Comparison of ENCODE assay signal across 15 cellular contexts in the genomic region with DNA sequence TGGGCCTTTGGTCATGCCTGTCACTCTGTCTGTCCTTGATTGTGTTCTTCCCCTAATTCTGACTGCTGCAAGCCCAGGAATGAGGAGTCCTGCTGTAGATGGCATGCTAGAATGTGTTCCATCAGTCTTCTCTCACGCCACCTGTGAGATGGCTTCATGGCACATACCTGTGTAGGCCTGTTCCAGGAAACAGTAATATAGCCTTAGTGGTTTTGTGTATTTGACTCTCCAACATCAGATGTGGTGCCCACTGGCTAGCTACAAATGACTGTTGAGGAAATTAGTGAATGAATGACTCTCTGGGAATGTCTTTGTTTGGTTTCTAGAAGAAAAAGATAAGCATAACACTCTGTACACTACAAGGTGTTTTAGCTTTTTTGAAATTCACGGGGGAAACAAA.
"Had no signal": no experiment of that assay in that cellular context is flagged by ENCODE, and none has a peak within 500 bp of the region (broad histone marks: within the 10 kb centered on the region; RNA-seq: fewer than 3 reads in every experiment).

No MANE protein-coding gene starts in this region.

- H3K9me3 Mint-ChIP-seq: naive thymus-derived CD8-positive, alpha-beta T cell had no signal

- H3K27ac Mint-ChIP-seq: activated CD4-positive, alpha-beta T cell treated with anti-CD3 and anti-CD28 coated beads, Interleukin-2, amount 10 ng/mL, durations not matched to agents 7 days and 5 days; activated naive CD8-positive, alpha-beta T cell; stimulated activated naive CD8-positive, alpha-beta T cell treated with anti-CD3 and anti-CD28 coated beads, Interleukin-15, Interleukin-2, amounts not matched to agents 100 ng/mL and 50 ng/mL, for 24 hours; T-helper 1 cell treated with Interleukin-12 subunit alpha and Interleukin-12 subunit beta and Interleukin-4 antibody, amounts not matched to agents 30 μg/mL and 1 μg/mL, for 36 hours had no signal

- H3K27me3 Mint-ChIP-seq: activated CD4-positive, alpha-beta T cell treated with anti-CD3 and anti-CD28 coated beads, Interleukin-2, amount 10 ng/mL, durations not matched to agents 7 days and 5 days; activated naive CD8-positive, alpha-beta T cell; naive thymus-derived CD8-positive, alpha-beta T cell; stimulated activated naive CD8-positive, alpha-beta T cell treated with anti-CD3 and anti-CD28 coated beads, Interleukin-15, Interleukin-2, amounts not matched to agents 100 ng/mL and 50 ng/mL, for 24 hours had no signal

- H3K4me3 Mint-ChIP-seq: activated CD4-positive, alpha-beta T cell treated with anti-CD3 and anti-CD28 coated beads, Interleukin-2, amount 10 ng/mL, durations not matched to agents 7 days and 5 days; activated naive CD8-positive, alpha-beta T cell; naive thymus-derived CD8-positive, alpha-beta T cell; stimulated activated naive CD8-positive, alpha-beta T cell treated with anti-CD3 and anti-CD28 coated beads, Interleukin-15, Interleukin-2, amounts not matched to agents 100 ng/mL and 50 ng/mL, for 24 hours; T-helper 1 cell treated with Interleukin-12 subunit alpha and Interleukin-12 subunit beta and Interleukin-4 antibody, amounts not matched to agents 30 μg/mL and 1 μg/mL, for 36 hours had no signal

- ATAC-seq: left lobe of liver; lower lobe of right lung; naive thymus-derived CD8-positive, alpha-beta T cell had no signal

- DNase-seq: activated CD4-positive, alpha-beta T cell treated with anti-CD3 and anti-CD28 coated beads, Interleukin-2, amount 10 ng/mL, durations not matched to agents 7 days and 5 days; activated gamma-delta T cell; activated T-cell treated with anti-CD3 and anti-CD28 coated beads, Interleukin-2, amount 50 U/mL, for 48 hours; amygdala; cortex of kidney; kidney; lower lobe of right lung; naive thymus-derived CD8-positive, alpha-beta T cell; ovary; stimulated activated CD4-positive, alpha-beta T cell treated with anti-CD3 and anti-CD28 coated beads, Interleukin-4, amount 100 ng/mL, for 24 hours; tibial artery had no signal
